In genomic region chr11:72871089-72871488, GRCh38 we compare ENCODE assay signal across 27 cellular contexts. TPM values are rescaled to one million over a fixed set of nuclear protein-coding genes. Genes with fewer than 3 reads are reported as not detected.
DNase-seq lines count a peak whose midpoint lies in the region; FAIRE-seq and TF ChIP-seq lines count a peak whose summit lies in the region.
"Had no signal": no experiment of that assay in that cellular context is flagged by ENCODE, and none has a peak within 500 bp of the region (broad histone marks: within the 10 kb centered on the region; RNA-seq: fewer than 3 reads in every experiment).

No MANE protein-coding gene starts in this region.

- H3K9ac ChIP-seq in adipocyte (ENCODE audit: low read length), result no peak overlapping the region

- no peak for TF ChIP-seq POLR2A in H54 (IDR thresholded peaks at IDR 0.05; ENCODE audit: low read depth, low read length)
- TF ChIP-seq POLR2A in sigmoid colon (IDR thresholded peaks at IDR 0.05), result no peak

- intact Hi-C loops in sigmoid colon (cut with DNase I), result no loop called here

- no peaks in the 10 kb centered on the region for H3K4me1 Mint-ChIP-seq in nephron progenitor cell

- no peak for DNase-seq in H54 (ENCODE audit: insufficient read length, low spot score)
- peak; percentile 38 for DNase-seq in adipocyte (ENCODE audit: low read depth)
- DNase-seq in fibroblast of peridontal ligament (ENCODE audit: extremely low read depth), result peak; percentile 81
- no peak for DNase-seq in nephron progenitor cell
- DNase-seq in occipital lobe (lab: John Stamatoyannopoulos, UW), result no peak
- DNase-seq in NCI-H82 treated with DMSO at 0.1 percent for 48 hours (lab: John Stamatoyannopoulos, UW; ENCODE audit: unreplicated experiment), result no peak
- no peak for DNase-seq in sigmoid colon
- DNase-seq: activated CD4-positive, alpha-beta T cell treated with anti-CD3 and anti-CD28 coated beads, Interleukin-2, amount 10 ng/mL, durations not matched to agents 7 days and 5 days; activated effector memory CD4-positive, alpha-beta T cell treated with anti-CD3 and anti-CD28 coated beads, Interleukin-2, amount 50 U/mL, for 16 hours; activated T-cell treated with anti-CD3 and anti-CD28 coated beads, Interleukin-2, amount 50 U/mL, for 24 hours; C1 segment of cervical spinal cord; central memory CD4-positive, alpha-beta T cell; COR-L47; erythroblast; left lung; NCI-H2107; NCI-H345; right lobe of liver; SHP77 treated with DMSO at 0.1 percent for 48 hours; stimulated activated naive B cell treated with anti-CD40 and anti-IgM and Interleukin-4, amounts not matched to agents 10 μg/mL and 1 μg/mL and 100 μg/mL, for 72 hours; upper lobe of left lung had no signal

- no peaks in the 10 kb centered on the region for H3K27me3 Mint-ChIP-seq in nephron progenitor cell (ENCODE audit: low read depth, poor library complexity)
- H3K27me3 Mint-ChIP-seq: activated CD4-positive, alpha-beta T cell treated with anti-CD3 and anti-CD28 coated beads, Interleukin-2, amount 10 ng/mL, durations not matched to agents 7 days and 5 days; activated naive CD8-positive, alpha-beta T cell; activated T-cell treated with anti-CD3 and anti-CD28 coated beads, Interleukin-2, amount 50 U/mL, for 24 hours; dendritic cell treated with granulocyte-macrophage colony-stimulating factor and Interleukin-4, amounts not matched to agents 40 ng/mL and 50 ng/mL, for 4 days; stimulated activated naive B cell treated with anti-CD40 and anti-IgM and Interleukin-4, amounts not matched to agents 10 μg/mL and 1 μg/mL and 100 μg/mL, for 72 hours had no signal

- TF ChIP-seq CTCF in nephron progenitor cell (IDR thresholded peaks at IDR 0.05), result no peak
- TF ChIP-seq CTCF in sigmoid colon (IDR thresholded peaks at IDR 0.05), result no peak

- no peak overlapping the region for H3K4me3 Mint-ChIP-seq in nephron progenitor cell
- H3K4me3 Mint-ChIP-seq: activated CD4-positive, alpha-beta T cell treated with anti-CD3 and anti-CD28 coated beads, Interleukin-2, amount 10 ng/mL, durations not matched to agents 7 days and 5 days; activated naive CD8-positive, alpha-beta T cell; activated T-cell treated with anti-CD3 and anti-CD28 coated beads, Interleukin-2, amount 50 U/mL, for 24 hours; dendritic cell treated with granulocyte-macrophage colony-stimulating factor and Interleukin-4, amounts not matched to agents 40 ng/mL and 50 ng/mL, for 4 days; stimulated activated naive B cell treated with anti-CD40 and anti-IgM and Interleukin-4, amounts not matched to agents 10 μg/mL and 1 μg/mL and 100 μg/mL, for 72 hours had no signal

- H3K27me3 ChIP-seq in adipocyte (replicated peaks; ENCODE audit: control insufficient read depth, insufficient read depth, low read length) (no peaks in the 10 kb centered on the region), sigmoid colon (no peaks in the 10 kb centered on the region)
- H3K27me3 ChIP-seq: ascending aorta, left lung, right lobe of liver, suprapubic skin, upper lobe of left lung had no signal

- peak overlapping the region; percentile 72 for H3K27ac Mint-ChIP-seq in nephron progenitor cell
- H3K27ac Mint-ChIP-seq: activated CD4-positive, alpha-beta T cell treated with anti-CD3 and anti-CD28 coated beads, Interleukin-2, amount 10 ng/mL, durations not matched to agents 7 days and 5 days; activated naive CD8-positive, alpha-beta T cell; activated T-cell treated with anti-CD3 and anti-CD28 coated beads, Interleukin-2, amount 50 U/mL, for 24 hours; dendritic cell treated with granulocyte-macrophage colony-stimulating factor and Interleukin-4, amounts not matched to agents 40 ng/mL and 50 ng/mL, for 4 days; stimulated activated naive B cell treated with anti-CD40 and anti-IgM and Interleukin-4, amounts not matched to agents 10 μg/mL and 1 μg/mL and 100 μg/mL, for 72 hours had no signal

- H3K27ac ChIP-seq in sigmoid colon, result no peak overlapping the region
- H3K27ac ChIP-seq: left lung, right lobe of liver, suprapubic skin, upper lobe of left lung had no signal

- no peaks in the 10 kb centered on the region for H3K9me3 ChIP-seq in adipocyte (ENCODE audit: control insufficient read depth, low read length)
- no peaks in the 10 kb centered on the region for H3K9me3 ChIP-seq in sigmoid colon
- H3K9me3 ChIP-seq: ascending aorta, left lung, right lobe of liver, suprapubic skin, upper lobe of left lung had no signal

- H3K4me3 ChIP-seq in adipocyte (ENCODE audit: low read length) (no peak overlapping the region), sigmoid colon (no peak overlapping the region)
- H3K4me3 ChIP-seq: ascending aorta, left lung, right lobe of liver, suprapubic skin, upper lobe of left lung had no signal

- peaks cover 17% of the 10 kb centered on the region for H3K36me3 ChIP-seq in adipocyte (ENCODE audit: control insufficient read depth, insufficient read depth, low read length, severe bottlenecking)
- peaks cover 0 to 14% (median 0%) of the 10 kb centered on the region in 4 donors for H3K36me3 ChIP-seq in sigmoid colon
- H3K36me3 ChIP-seq: suprapubic skin had no signal

- peaks cover 37% of the 10 kb centered on the region for H3K36me3 Mint-ChIP-seq in nephron progenitor cell (ENCODE audit: low read depth)

- no peaks in the 10 kb centered on the region for H3K9me3 Mint-ChIP-seq in nephron progenitor cell
- H3K9me3 Mint-ChIP-seq: activated CD4-positive, alpha-beta T cell treated with anti-CD3 and anti-CD28 coated beads, Interleukin-2, amount 10 ng/mL, durations not matched to agents 7 days and 5 days; activated T-cell treated with anti-CD3 and anti-CD28 coated beads, Interleukin-2, amount 50 U/mL, for 24 hours; dendritic cell treated with granulocyte-macrophage colony-stimulating factor and Interleukin-4, amounts not matched to agents 40 ng/mL and 50 ng/mL, for 4 days; stimulated activated naive B cell treated with anti-CD40 and anti-IgM and Interleukin-4, amounts not matched to agents 10 μg/mL and 1 μg/mL and 100 μg/mL, for 72 hours had no signal

- WGBS in sigmoid colon, 2 donors, result 83 to 90% methylated on average over 1 of the region's 1 CpG

- TF ChIP-seq EP300 in sigmoid colon (IDR thresholded peaks at IDR 0.05), result no peak

- peak; percentile 68 for FAIRE-seq in H54 (lab: Jason Lieb, UNC)
- FAIRE-seq: G401.6, RCC 7860 had no signal

- H3K4me1 ChIP-seq in adipocyte (ENCODE audit: control insufficient read depth, insufficient read depth, low read length), result no peaks in the 10 kb centered on the region
- H3K4me1 ChIP-seq in sigmoid colon, result peaks cover 0 to 1% (median 0%) of the 10 kb centered on the region in 4 donors
- H3K4me1 ChIP-seq: left lung, right lobe of liver, suprapubic skin had no signal

RNA-seq across cellular contexts. Expression of gene ATG16L2, which starts 56.9 kb away (rescaled TPM):
- 4.2 TPM for total RNA-seq in occipital lobe
- 10 to 100 TPM; 16.8 to 36.8 (median 20.2) TPM for total RNA-seq in sigmoid colon
- 10 to 100 TPM in 1 of 3 donors, 1 to 10 TPM in 2; 4.6 to 47.7 (median 9.6) TPM for polyA plus RNA-seq in sigmoid colon

Comparison
In these comparisons a context has a peak if more than half of its experiments do, and no peak if none do; other contexts are left out.
1. DNase-seq: peak in adipocyte (single experiment) and fibroblast of peridontal ligament (single experiment); none in H54 (single experiment), nephron progenitor cell (single experiment), occipital lobe (single experiment), NCI-H82 treated with DMSO at 0.1 percent for 48 hours (single experiment) and sigmoid colon (single experiment).